Comparison of ENCODE assay signal across 1 cellular context in the genomic region with DNA sequence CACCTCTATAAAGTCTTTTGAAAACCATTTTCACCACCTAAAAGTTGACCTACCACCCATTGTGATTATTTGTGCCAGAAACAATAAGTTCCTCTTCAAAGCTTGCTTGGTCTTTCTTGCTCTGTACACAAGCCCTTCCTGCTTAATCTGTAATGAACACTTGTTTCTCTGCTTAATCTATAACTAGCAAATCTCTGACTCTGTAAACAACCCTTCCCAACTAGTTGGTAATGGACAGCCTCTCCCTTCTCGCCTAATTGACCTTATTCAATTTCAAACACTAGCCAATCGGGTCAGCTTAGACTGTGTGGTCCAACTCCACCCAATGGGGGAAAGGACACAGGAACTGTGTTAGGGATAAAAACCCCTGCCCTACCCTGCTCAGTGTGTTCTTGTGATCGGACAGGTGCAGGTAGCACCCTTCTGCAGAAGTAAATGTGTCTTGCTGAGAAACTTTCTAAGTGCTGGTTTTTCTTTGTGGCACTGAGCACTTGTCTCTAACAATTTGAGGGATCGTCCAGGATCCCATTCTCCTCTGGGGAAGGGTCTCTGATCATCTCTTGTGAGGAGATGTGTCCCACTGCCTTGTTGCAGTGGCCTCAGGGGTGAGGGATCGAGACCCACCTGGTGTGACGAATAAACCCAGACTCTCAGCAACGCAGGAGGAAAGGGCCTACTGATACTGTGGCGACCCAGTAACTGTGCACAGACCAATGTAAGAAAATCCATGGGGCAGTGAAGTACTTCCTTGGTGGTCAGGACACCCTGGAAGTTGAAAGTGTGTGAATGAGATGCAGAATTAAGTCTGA.
TF ChIP-seq lines count a peak whose summit lies in the region.

No MANE protein-coding gene starts in this region.

TF ChIP-seq in HepG2, 621 proteins besides CTCF, POLR2A, EP300 and RAD21 (continued from another document and continues in another):
- TF ChIP-seq, protein P1, sequence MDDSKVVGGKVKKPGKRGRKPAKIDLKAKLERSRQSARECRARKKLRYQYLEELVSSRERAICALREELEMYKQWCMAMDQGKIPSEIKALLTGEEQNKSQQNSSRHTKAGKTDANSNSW (CRISPR knock-in tag; IDR thresholded peaks at IDR 0.05; ENCODE audit: borderline replicate concordance) = no peak
- no peak for TF ChIP-seq NCOA5 (CRISPR knock-in tag; IDR thresholded peaks at IDR 0.05)
- TF ChIP-seq SMC3 (IDR thresholded peaks at IDR 0.05; ENCODE audit: low read length) = no peak
- no peak for TF ChIP-seq MEIS2 (CRISPR knock-in tag; IDR thresholded peaks at IDR 0.05)
- TF ChIP-seq, protein P2, sequence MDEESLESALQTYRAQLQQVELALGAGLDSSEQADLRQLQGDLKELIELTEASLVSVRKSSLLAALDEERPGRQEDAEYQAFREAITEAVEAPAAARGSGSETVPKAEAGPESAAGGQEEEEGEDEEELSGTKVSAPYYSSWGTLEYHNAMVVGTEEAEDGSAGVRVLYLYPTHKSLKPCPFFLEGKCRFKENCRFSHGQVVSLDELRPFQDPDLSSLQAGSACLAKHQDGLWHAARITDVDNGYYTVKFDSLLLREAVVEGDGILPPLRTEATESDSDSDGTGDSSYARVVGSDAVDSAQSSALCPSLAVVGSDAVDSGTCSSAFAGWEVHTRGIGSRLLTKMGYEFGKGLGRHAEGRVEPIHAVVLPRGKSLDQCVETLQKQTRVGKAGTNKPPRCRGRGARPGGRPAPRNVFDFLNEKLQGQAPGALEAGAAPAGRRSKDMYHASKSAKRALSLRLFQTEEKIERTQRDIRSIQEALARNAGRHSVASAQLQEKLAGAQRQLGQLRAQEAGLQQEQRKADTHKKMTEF (CRISPR knock-in tag; IDR thresholded peaks at IDR 0.05) = peak; percentile 86
- 0 out of 2 replicates have a peak, but pooled peaks have one; percentile 77 for TF ChIP-seq SSRP1 (CRISPR knock-in tag; IDR thresholded peaks at IDR 0.05)
- no peak for TF ChIP-seq ZNF329 (CRISPR knock-in tag; IDR thresholded peaks at IDR 0.05; ENCODE audit: low read depth)
- TF ChIP-seq POLR2AphosphoS5 (IDR thresholded peaks at IDR 0.05; ENCODE audit: low read depth, low read length) = 0 out of 2 replicates have a peak, but pooled peaks have one; percentile 35
- TF ChIP-seq MBNL3 (CRISPR knock-in tag; conservative IDR thresholded peaks at IDR 0.05) = no peak
- TF ChIP-seq NR2F6 (IDR thresholded peaks at IDR 0.05) = peak; percentile 88
- TF ChIP-seq NR2F6 (CRISPR knock-in tag; IDR thresholded peaks at IDR 0.05) = peak; percentile 87
- TF ChIP-seq, protein P3, sequence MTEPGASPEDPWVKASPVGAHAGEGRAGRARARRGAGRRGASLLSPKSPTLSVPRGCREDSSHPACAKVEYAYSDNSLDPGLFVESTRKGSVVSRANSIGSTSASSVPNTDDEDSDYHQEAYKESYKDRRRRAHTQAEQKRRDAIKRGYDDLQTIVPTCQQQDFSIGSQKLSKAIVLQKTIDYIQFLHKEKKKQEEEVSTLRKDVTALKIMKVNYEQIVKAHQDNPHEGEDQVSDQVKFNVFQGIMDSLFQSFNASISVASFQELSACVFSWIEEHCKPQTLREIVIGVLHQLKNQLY (CRISPR knock-in tag; IDR thresholded peaks at IDR 0.05) = no peak; the same call in 1 of the 2 replicates
- no peak for TF ChIP-seq ZNF879 (CRISPR knock-in tag; IDR thresholded peaks at IDR 0.05)
- no peak for TF ChIP-seq ZNF619 (CRISPR knock-in tag; IDR thresholded peaks at IDR 0.05)
- peak; percentile 88 for TF ChIP-seq ELF3 (CRISPR knock-in tag; IDR thresholded peaks at IDR 0.05)
- TF ChIP-seq, protein P4, sequence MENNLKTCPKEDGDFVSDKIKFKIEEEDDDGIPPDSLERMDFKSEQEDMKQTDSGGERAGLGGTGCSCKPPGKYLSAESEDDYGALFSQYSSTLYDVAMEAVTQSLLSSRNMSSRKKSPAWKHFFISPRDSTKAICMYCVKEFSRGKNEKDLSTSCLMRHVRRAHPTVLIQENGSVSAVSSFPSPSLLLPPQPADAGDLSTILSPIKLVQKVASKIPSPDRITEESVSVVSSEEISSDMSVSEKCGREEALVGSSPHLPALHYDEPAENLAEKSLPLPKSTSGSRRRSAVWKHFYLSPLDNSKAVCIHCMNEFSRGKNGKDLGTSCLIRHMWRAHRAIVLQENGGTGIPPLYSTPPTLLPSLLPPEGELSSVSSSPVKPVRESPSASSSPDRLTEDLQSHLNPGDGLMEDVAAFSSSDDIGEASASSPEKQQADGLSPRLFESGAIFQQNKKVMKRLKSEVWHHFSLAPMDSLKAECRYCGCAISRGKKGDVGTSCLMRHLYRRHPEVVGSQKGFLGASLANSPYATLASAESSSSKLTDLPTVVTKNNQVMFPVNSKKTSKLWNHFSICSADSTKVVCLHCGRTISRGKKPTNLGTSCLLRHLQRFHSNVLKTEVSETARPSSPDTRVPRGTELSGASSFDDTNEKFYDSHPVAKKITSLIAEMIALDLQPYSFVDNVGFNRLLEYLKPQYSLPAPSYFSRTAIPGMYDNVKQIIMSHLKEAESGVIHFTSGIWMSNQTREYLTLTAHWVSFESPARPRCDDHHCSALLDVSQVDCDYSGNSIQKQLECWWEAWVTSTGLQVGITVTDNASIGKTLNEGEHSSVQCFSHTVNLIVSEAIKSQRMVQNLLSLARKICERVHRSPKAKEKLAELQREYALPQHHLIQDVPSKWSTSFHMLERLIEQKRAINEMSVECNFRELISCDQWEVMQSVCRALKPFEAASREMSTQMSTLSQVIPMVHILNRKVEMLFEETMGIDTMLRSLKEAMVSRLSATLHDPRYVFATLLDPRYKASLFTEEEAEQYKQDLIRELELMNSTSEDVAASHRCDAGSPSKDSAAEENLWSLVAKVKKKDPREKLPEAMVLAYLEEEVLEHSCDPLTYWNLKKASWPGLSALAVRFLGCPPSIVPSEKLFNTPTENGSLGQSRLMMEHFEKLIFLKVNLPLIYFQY (CRISPR knock-in tag; IDR thresholded peaks at IDR 0.05; ENCODE audit: borderline replicate concordance) = 0 out of 2 replicates have a peak, but pooled peaks have one; percentile 67
- no peak for TF ChIP-seq HNRNPK (IDR thresholded peaks at IDR 0.05; ENCODE audit: low read depth, low read length, poor library complexity, severe bottlenecking)
- TF ChIP-seq, protein P5, sequence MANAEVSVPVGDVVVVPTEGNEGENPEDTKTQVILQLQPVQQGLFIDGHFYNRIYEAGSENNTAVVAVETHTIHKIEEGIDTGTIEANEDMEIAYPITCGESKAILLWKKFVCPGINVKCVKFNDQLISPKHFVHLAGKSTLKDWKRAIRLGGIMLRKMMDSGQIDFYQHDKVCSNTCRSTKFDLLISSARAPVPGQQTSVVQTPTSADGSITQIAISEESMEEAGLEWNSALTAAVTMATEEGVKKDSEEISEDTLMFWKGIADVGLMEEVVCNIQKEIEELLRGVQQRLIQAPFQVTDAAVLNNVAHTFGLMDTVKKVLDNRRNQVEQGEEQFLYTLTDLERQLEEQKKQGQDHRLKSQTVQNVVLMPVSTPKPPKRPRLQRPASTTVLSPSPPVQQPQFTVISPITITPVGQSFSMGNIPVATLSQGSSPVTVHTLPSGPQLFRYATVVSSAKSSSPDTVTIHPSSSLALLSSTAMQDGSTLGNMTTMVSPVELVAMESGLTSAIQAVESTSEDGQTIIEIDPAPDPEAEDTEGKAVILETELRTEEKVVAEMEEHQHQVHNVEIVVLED (CRISPR knock-in tag; IDR thresholded peaks at IDR 0.05; ENCODE audit: borderline replicate concordance) = no peak
- no peak for TF ChIP-seq ZSCAN22 (CRISPR knock-in tag; IDR thresholded peaks at IDR 0.05)
- no peak for TF ChIP-seq TCF12 (IDR thresholded peaks at IDR 0.05)
- no peak for TF ChIP-seq TCF12 (CRISPR knock-in tag; IDR thresholded peaks at IDR 0.05)
- TF ChIP-seq ERF (CRISPR knock-in tag; IDR thresholded peaks at IDR 0.05) = peak; percentile 81; the same call in 1 of the 2 replicates
- TF ChIP-seq, protein P6, sequence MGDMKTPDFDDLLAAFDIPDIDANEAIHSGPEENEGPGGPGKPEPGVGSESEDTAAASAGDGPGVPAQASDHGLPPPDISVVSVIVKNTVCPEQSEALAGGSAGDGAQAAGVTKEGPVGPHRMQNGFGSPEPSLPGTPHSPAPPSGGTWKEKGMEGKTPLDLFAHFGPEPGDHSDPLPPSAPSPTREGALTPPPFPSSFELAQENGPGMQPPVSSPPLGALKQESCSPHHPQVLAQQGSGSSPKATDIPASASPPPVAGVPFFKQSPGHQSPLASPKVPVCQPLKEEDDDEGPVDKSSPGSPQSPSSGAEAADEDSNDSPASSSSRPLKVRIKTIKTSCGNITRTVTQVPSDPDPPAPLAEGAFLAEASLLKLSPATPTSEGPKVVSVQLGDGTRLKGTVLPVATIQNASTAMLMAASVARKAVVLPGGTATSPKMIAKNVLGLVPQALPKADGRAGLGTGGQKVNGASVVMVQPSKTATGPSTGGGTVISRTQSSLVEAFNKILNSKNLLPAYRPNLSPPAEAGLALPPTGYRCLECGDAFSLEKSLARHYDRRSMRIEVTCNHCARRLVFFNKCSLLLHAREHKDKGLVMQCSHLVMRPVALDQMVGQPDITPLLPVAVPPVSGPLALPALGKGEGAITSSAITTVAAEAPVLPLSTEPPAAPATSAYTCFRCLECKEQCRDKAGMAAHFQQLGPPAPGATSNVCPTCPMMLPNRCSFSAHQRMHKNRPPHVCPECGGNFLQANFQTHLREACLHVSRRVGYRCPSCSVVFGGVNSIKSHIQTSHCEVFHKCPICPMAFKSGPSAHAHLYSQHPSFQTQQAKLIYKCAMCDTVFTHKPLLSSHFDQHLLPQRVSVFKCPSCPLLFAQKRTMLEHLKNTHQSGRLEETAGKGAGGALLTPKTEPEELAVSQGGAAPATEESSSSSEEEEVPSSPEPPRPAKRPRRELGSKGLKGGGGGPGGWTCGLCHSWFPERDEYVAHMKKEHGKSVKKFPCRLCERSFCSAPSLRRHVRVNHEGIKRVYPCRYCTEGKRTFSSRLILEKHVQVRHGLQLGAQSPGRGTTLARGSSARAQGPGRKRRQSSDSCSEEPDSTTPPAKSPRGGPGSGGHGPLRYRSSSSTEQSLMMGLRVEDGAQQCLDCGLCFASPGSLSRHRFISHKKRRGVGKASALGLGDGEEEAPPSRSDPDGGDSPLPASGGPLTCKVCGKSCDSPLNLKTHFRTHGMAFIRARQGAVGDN (CRISPR knock-in tag; IDR thresholded peaks at IDR 0.05) = no peak
- no peak for TF ChIP-seq RBM22 (optimal IDR thresholded peaks at IDR 0.05; ENCODE audit: low read length)
- TF ChIP-seq, protein P7, sequence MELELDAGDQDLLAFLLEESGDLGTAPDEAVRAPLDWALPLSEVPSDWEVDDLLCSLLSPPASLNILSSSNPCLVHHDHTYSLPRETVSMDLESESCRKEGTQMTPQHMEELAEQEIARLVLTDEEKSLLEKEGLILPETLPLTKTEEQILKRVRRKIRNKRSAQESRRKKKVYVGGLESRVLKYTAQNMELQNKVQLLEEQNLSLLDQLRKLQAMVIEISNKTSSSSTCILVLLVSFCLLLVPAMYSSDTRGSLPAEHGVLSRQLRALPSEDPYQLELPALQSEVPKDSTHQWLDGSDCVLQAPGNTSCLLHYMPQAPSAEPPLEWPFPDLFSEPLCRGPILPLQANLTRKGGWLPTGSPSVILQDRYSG (CRISPR knock-in tag; IDR thresholded peaks at IDR 0.05) = no peak
- no peak for TF ChIP-seq ZNF282 (IDR thresholded peaks at IDR 0.05; ENCODE audit: partially characterized antibody)
- peak; percentile 75; the same call in 1 of the 2 replicates for TF ChIP-seq ZSCAN25 (CRISPR knock-in tag; IDR thresholded peaks at IDR 0.05)
- TF ChIP-seq ZNF644 (CRISPR knock-in tag; IDR thresholded peaks at IDR 0.05; ENCODE audit: low read depth) = 0 out of 2 replicates have a peak, but pooled peaks have one; percentile 70
- TF ChIP-seq, protein P8, sequence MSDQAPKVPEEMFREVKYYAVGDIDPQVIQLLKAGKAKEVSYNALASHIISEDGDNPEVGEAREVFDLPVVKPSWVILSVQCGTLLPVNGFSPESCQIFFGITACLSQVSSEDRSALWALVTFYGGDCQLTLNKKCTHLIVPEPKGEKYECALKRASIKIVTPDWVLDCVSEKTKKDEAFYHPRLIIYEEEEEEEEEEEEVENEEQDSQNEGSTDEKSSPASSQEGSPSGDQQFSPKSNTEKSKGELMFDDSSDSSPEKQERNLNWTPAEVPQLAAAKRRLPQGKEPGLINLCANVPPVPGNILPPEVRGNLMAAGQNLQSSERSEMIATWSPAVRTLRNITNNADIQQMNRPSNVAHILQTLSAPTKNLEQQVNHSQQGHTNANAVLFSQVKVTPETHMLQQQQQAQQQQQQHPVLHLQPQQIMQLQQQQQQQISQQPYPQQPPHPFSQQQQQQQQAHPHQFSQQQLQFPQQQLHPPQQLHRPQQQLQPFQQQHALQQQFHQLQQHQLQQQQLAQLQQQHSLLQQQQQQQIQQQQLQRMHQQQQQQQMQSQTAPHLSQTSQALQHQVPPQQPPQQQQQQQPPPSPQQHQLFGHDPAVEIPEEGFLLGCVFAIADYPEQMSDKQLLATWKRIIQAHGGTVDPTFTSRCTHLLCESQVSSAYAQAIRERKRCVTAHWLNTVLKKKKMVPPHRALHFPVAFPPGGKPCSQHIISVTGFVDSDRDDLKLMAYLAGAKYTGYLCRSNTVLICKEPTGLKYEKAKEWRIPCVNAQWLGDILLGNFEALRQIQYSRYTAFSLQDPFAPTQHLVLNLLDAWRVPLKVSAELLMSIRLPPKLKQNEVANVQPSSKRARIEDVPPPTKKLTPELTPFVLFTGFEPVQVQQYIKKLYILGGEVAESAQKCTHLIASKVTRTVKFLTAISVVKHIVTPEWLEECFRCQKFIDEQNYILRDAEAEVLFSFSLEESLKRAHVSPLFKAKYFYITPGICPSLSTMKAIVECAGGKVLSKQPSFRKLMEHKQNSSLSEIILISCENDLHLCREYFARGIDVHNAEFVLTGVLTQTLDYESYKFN (CRISPR knock-in tag; conservative IDR thresholded peaks at IDR 0.05) = peak; percentile 91
- 0 out of 2 replicates have a peak, but pooled peaks have one; percentile 59 for TF ChIP-seq ZNF564 (CRISPR knock-in tag; IDR thresholded peaks at IDR 0.05)
- peak; percentile 32 for TF ChIP-seq IKZF4 (CRISPR knock-in tag; IDR thresholded peaks at IDR 0.05; ENCODE audit: borderline replicate concordance, low read depth, not compliant biosample characterization)
- TF ChIP-seq NFKBIZ (CRISPR knock-in tag; IDR thresholded peaks at IDR 0.05) = peak; percentile 69; the same call in 1 of the 2 replicates
- TF ChIP-seq ATM (IDR thresholded peaks at IDR 0.05; ENCODE audit: borderline replicate concordance) = no peak
- TF ChIP-seq ZNF446 (CRISPR knock-in tag; IDR thresholded peaks at IDR 0.05) = no peak
- TF ChIP-seq, protein P9, sequence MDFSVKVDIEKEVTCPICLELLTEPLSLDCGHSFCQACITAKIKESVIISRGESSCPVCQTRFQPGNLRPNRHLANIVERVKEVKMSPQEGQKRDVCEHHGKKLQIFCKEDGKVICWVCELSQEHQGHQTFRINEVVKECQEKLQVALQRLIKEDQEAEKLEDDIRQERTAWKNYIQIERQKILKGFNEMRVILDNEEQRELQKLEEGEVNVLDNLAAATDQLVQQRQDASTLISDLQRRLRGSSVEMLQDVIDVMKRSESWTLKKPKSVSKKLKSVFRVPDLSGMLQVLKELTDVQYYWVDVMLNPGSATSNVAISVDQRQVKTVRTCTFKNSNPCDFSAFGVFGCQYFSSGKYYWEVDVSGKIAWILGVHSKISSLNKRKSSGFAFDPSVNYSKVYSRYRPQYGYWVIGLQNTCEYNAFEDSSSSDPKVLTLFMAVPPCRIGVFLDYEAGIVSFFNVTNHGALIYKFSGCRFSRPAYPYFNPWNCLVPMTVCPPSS (IDR thresholded peaks at IDR 0.05) = no peak
